In genomic region chr22:29887358-29887757, GRCh38 we compare ENCODE assay signal across 22 cellular contexts.
"Had no signal": no experiment of that assay in that cellular context is flagged by ENCODE, and none has a peak within 500 bp of the region (broad histone marks: within the 10 kb centered on the region; RNA-seq: fewer than 3 reads in every experiment).

No MANE protein-coding gene starts in this region.

- H3K4me3 ChIP-seq: esophagus muscularis mucosa, gastroesophageal sphincter, ovary, stomach, suprapubic skin, vagina had no signal

- H3K27ac ChIP-seq: esophagus muscularis mucosa, gastroesophageal sphincter, ovary, suprapubic skin, vagina, WERI-Rb-1 had no signal

- H3K36me3 ChIP-seq: esophagus muscularis mucosa, gastroesophageal sphincter, ovary, stomach, suprapubic skin, vagina, WERI-Rb-1 had no signal

- H3K27me3 ChIP-seq: esophagus muscularis mucosa, gastroesophageal sphincter, ovary, stomach, suprapubic skin, vagina had no signal

- ATAC-seq: activated CD8-positive, alpha-beta T cell treated with anti-CD3 and anti-CD28 coated beads, Interleukin-2, amount 10 ng/mL, durations not matched to agents 7 days and 5 days; gastroesophageal sphincter; left ventricle myocardium superior; naive thymus-derived CD8-positive, alpha-beta T cell; right cardiac atrium; stimulated activated effector memory CD8-positive, alpha-beta T cell treated with anti-CD3 and anti-CD28 coated beads, Interleukin-12 subunit alpha, Interleukin-12 subunit beta, amount 100 ng/mL, for 72 hours had no signal

- DNase-seq: activated CD4-positive, alpha-beta T cell treated with anti-CD3 and anti-CD28 coated beads, Interleukin-2, amount 10 ng/mL, durations not matched to agents 7 days and 5 days; activated CD4-positive, CD25-positive, alpha-beta regulatory T cell treated with anti-CD3 and anti-CD28 coated beads, Interleukin-2, amount 50 U/mL, for 72 hours; activated CD8-positive, alpha-beta T cell treated with anti-CD3 and anti-CD28 coated beads, Interleukin-2, amount 10 ng/mL, durations not matched to agents 7 days and 5 days; activated gamma-delta T cell treated with Interleukin-2 at 50 U/mL for 16 hours; activated T-cell treated with anti-CD3 and anti-CD28 coated beads, Interleukin-2, amount 50 U/mL, for 1 hour; aorta; effector memory CD4-positive, alpha-beta T cell; head of caudate nucleus; hypothalamus; left ventricle myocardium superior; mammary epithelial cell; naive thymus-derived CD8-positive, alpha-beta T cell; ovary; right cardiac atrium; stimulated activated CD4-positive, alpha-beta T cell treated with anti-CD3 and anti-CD28 coated beads, Interleukin-1b, Interleukin-23, amount 100 ng/mL, for 48 hours; stomach; WERI-Rb-1 had no signal

- H3K9me3 ChIP-seq: esophagus muscularis mucosa, gastroesophageal sphincter, ovary, stomach, suprapubic skin, vagina had no signal
